ENCODE assay signal across 31 cellular contexts in genomic region chr11:41398175-41398574, GRCh38.
"Had no signal": no experiment of that assay in that cellular context is flagged by ENCODE, and none has a peak within 500 bp of the region (broad histone marks: within the 10 kb centered on the region; RNA-seq: fewer than 3 reads in every experiment).

No MANE protein-coding gene starts in this region.

- DNase-seq: activated B cell treated with CpG ODN at 0.5 μM for 24 hours; activated CD4-positive, alpha-beta memory T cell treated with anti-CD3 and anti-CD28 coated beads for 36 hours; activated CD4-positive, alpha-beta T cell treated with anti-CD3 and anti-CD28 coated beads for 4 hours; activated CD4-positive, alpha-beta T cell treated with anti-CD3 and anti-CD28 coated beads, Interleukin-2, amount 50 U/mL, for 1 hour; activated CD4-positive, CD25-positive, alpha-beta regulatory T cell treated with anti-CD3 and anti-CD28 coated beads, Interleukin-2, amount 50 U/mL, for 72 hours; activated CD8-positive, alpha-beta memory T cell treated with anti-CD3 and anti-CD28 coated beads for 24 hours; activated CD8-positive, alpha-beta memory T cell treated with anti-CD3 and anti-CD28 coated beads, Interleukin-2, amount 10 ng/mL, durations not matched to agents 7 days and 5 days; activated CD8-positive, alpha-beta memory T cell treated with anti-CD3 and anti-CD28 coated beads, Interleukin-2, amount 50 U/mL, for 48 hours; activated effector memory CD4-positive, alpha-beta T cell treated with Interleukin-2 at 50 U/mL for 16 hours; activated naive CD4-positive, alpha-beta T cell treated with anti-CD3 and anti-CD28 coated beads, Interleukin-2, amount 10 ng/mL, durations not matched to agents 7 days and 5 days; activated naive CD8-positive, alpha-beta T cell treated with anti-CD3 and anti-CD28 coated beads, Interleukin-2, amount 50 U/mL, for 24 hours; activated T-cell treated with anti-CD3 and anti-CD28 coated beads, Interleukin-2, amount 50 U/mL, for 48 hours; anterior cingulate cortex; MM.1S; NCI-H1092 treated with DMSO at 0.1 percent for 48 hours; NCI-H1417; NCI-H146; NCI-H187; NCI-H2029 treated with DMSO at 0.1 percent for 48 hours; NCI-H2107; NCI-H2171; NCI-H510A; NCI-H526; NCI-H774; PC-9; Right ventricle myocardium superior; T1000 had no signal

- H3K4me2 ChIP-seq: KMS-11, PC-9 had no signal

- H3K4me3 Mint-ChIP-seq: activated B cell treated with CpG ODN at 0.5 μM for 24 hours; activated CD4-positive, alpha-beta memory T cell treated with anti-CD3 and anti-CD28 coated beads for 36 hours; activated CD8-positive, alpha-beta memory T cell treated with anti-CD3 and anti-CD28 coated beads, Interleukin-2, amount 10 ng/mL, durations not matched to agents 7 days and 5 days; activated naive CD4-positive, alpha-beta T cell treated with anti-CD3 and anti-CD28 coated beads, Interleukin-2, amount 10 ng/mL, durations not matched to agents 7 days and 5 days; activated naive CD8-positive, alpha-beta T cell; activated naive CD8-positive, alpha-beta T cell treated with anti-CD3 and anti-CD28 coated beads, Interleukin-2, amount 50 U/mL, for 24 hours; brain; central memory CD8-positive, alpha-beta T cell had no signal

- H3K9ac ChIP-seq: KMS-11 had no signal

- H3K36me3 Mint-ChIP-seq: activated CD4-positive, alpha-beta memory T cell treated with anti-CD3 and anti-CD28 coated beads for 36 hours; activated CD8-positive, alpha-beta memory T cell treated with anti-CD3 and anti-CD28 coated beads, Interleukin-2, amount 10 ng/mL, durations not matched to agents 7 days and 5 days; activated naive CD4-positive, alpha-beta T cell treated with anti-CD3 and anti-CD28 coated beads, Interleukin-2, amount 10 ng/mL, durations not matched to agents 7 days and 5 days; activated naive CD8-positive, alpha-beta T cell; brain had no signal

- H3K27me3 Mint-ChIP-seq: activated B cell treated with CpG ODN at 0.5 μM for 24 hours; activated CD4-positive, alpha-beta memory T cell treated with anti-CD3 and anti-CD28 coated beads for 36 hours; activated CD8-positive, alpha-beta memory T cell treated with anti-CD3 and anti-CD28 coated beads, Interleukin-2, amount 10 ng/mL, durations not matched to agents 7 days and 5 days; activated naive CD4-positive, alpha-beta T cell treated with anti-CD3 and anti-CD28 coated beads, Interleukin-2, amount 10 ng/mL, durations not matched to agents 7 days and 5 days; activated naive CD8-positive, alpha-beta T cell; activated naive CD8-positive, alpha-beta T cell treated with anti-CD3 and anti-CD28 coated beads, Interleukin-2, amount 50 U/mL, for 24 hours; central memory CD8-positive, alpha-beta T cell had no signal

- H2AFZ ChIP-seq: PC-9 had no signal

- H3K27ac Mint-ChIP-seq: activated B cell treated with CpG ODN at 0.5 μM for 24 hours; activated CD4-positive, alpha-beta memory T cell treated with anti-CD3 and anti-CD28 coated beads for 36 hours; activated CD8-positive, alpha-beta memory T cell treated with anti-CD3 and anti-CD28 coated beads, Interleukin-2, amount 10 ng/mL, durations not matched to agents 7 days and 5 days; activated naive CD4-positive, alpha-beta T cell treated with anti-CD3 and anti-CD28 coated beads, Interleukin-2, amount 10 ng/mL, durations not matched to agents 7 days and 5 days; activated naive CD8-positive, alpha-beta T cell; activated naive CD8-positive, alpha-beta T cell treated with anti-CD3 and anti-CD28 coated beads, Interleukin-2, amount 50 U/mL, for 24 hours had no signal

- H3K4me1 Mint-ChIP-seq: activated CD8-positive, alpha-beta memory T cell treated with anti-CD3 and anti-CD28 coated beads, Interleukin-2, amount 10 ng/mL, durations not matched to agents 7 days and 5 days; activated naive CD4-positive, alpha-beta T cell treated with anti-CD3 and anti-CD28 coated beads, Interleukin-2, amount 10 ng/mL, durations not matched to agents 7 days and 5 days; activated naive CD8-positive, alpha-beta T cell treated with anti-CD3 and anti-CD28 coated beads, Interleukin-2, amount 50 U/mL, for 24 hours; central memory CD8-positive, alpha-beta T cell had no signal

- ATAC-seq: activated CD8-positive, alpha-beta memory T cell treated with anti-CD3 and anti-CD28 coated beads, Interleukin-2, amount 10 ng/mL, durations not matched to agents 7 days and 5 days; activated naive CD8-positive, alpha-beta T cell treated with anti-CD3 and anti-CD28 coated beads, Interleukin-2, amount 50 U/mL, for 24 hours had no signal

- H3K27ac ChIP-seq: KMS-11, PC-9 had no signal

- H3K4me3 ChIP-seq: PC-9 had no signal

- H3K9me3 Mint-ChIP-seq: brain had no signal
